ENCODE assay signal across 8 cellular contexts in the genomic region with DNA sequence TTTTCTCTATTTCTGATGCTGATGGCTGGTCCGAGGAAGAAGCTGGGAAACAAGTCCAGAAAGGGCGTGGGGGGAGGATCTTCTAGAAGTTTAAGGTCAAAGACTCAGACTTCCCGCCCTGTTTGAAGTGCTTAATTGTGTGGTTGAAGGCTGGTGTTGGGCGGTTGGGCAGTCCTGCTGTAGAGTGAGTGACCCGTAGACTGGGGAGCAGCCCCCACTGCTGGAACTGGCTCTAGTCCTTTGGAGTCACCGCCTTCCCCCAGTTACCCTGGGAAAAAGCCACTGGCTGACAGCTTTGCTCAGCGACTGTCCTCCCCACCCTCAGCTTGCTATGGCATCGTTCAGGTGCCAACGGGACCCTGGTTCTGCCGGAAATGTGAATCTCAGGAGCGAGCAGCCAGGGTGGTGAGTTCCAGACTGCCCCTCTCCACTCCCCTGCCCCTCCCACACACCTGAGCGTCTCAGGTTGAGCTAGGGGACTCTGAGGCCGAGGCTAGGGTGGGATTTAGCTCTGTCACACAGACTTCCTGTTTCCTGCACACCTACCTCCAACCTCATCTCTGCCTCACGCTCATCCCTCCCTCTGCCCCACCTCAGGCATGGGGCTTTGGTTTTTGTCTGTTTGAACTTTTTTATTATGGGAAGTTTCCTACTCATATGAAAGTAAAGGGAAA. TPM values are rescaled to one million over a fixed set of nuclear protein-coding genes. Genes with fewer than 3 reads are reported as not detected.
DNase-seq lines count a peak whose midpoint lies in the region; ATAC-seq and TF ChIP-seq lines count a peak whose summit lies in the region.

No MANE protein-coding gene starts in this region.

- no peaks in the 10 kb centered on the region for H3K27me3 Mint-ChIP-seq in activated T-cell treated with anti-CD3 and anti-CD28 coated beads, Interleukin-2, amount 50 U/mL, for 72 hours (ENCODE audit: low read depth)

- no peak for TF ChIP-seq CTCF in right atrium auricular region (IDR thresholded peaks at IDR 0.05)

- peak overlapping the region; percentile 72 to 86 (median 72) for H3K9ac ChIP-seq in skeletal muscle tissue (ENCODE audit: low read depth in 1 of 3, low read length in 3 of 3)

- ATAC-seq in activated T-cell treated with anti-CD3 and anti-CD28 coated beads, Interleukin-2, amount 50 U/mL, for 72 hours (replicated peaks in 1 of 2) = no peak
- ATAC-seq in HG02588 (IDR thresholded peaks at IDR 0.05; ENCODE audit: unreplicated experiment) = no peak
- no peak for ATAC-seq in GM21447 (IDR thresholded peaks at IDR 0.05; ENCODE audit: unreplicated experiment)

- H3K27me3 ChIP-seq in right atrium auricular region = no peaks in the 10 kb centered on the region
- no peaks in the 10 kb centered on the region for H3K27me3 ChIP-seq in skeletal muscle tissue (ENCODE audit: control insufficient read depth in 3 of 3, insufficient read depth in 3 of 3, low read length in 3 of 3)

- peaks cover 53% of the 10 kb centered on the region for H3K4me1 Mint-ChIP-seq in activated T-cell treated with anti-CD3 and anti-CD28 coated beads, Interleukin-2, amount 50 U/mL, for 72 hours (ENCODE audit: low read depth)

- DNase-seq in stimulated activated CD4-positive, alpha-beta T cell treated with anti-CD3 and anti-CD28 coated beads, Interleukin-15, amount 100 ng/mL, for 24 hours = peak; percentile 62
- no peak for DNase-seq in stimulated activated CD4-positive, alpha-beta T cell treated with anti-CD3 and anti-CD28 coated beads, Interleukin-1b, Interleukin-23, amount 100 ng/mL, for 48 hours
- peak; percentile 28 to 36 for DNase-seq in activated T-cell treated with anti-CD3 and anti-CD28 coated beads, Interleukin-2, amount 50 U/mL, for 72 hours
- DNase-seq in right atrium auricular region (ENCODE audit: low spot score) = no peak
- no peak for DNase-seq in ureter (ENCODE audit: low spot score)

- peak overlapping the region; percentile 71 to 93 for H3K4me3 ChIP-seq in right atrium auricular region
- peak overlapping the region; percentile 76 to 83 (median 76) for H3K4me3 ChIP-seq in skeletal muscle tissue (ENCODE audit: low read length in 3 of 3)

- peak overlapping the region; percentile 84 for H3K27ac Mint-ChIP-seq in activated T-cell treated with anti-CD3 and anti-CD28 coated beads, Interleukin-2, amount 50 U/mL, for 72 hours

- H3K4me1 ChIP-seq in right atrium auricular region (peaks cover 0 to 59% of the 10 kb centered on the region in 2 donors), skeletal muscle tissue (ENCODE audit: control insufficient read depth in 3 of 3, insufficient read depth in 3 of 3, low read length in 3 of 3) (peaks cover 56 to 77% (median 59%) of the 10 kb centered on the region in 3 donors)

- no peaks in the 10 kb centered on the region for H3K9me3 Mint-ChIP-seq in activated T-cell treated with anti-CD3 and anti-CD28 coated beads, Interleukin-2, amount 50 U/mL, for 72 hours

- H3K9me3 ChIP-seq in right atrium auricular region = no peaks in the 10 kb centered on the region
- H3K9me3 ChIP-seq in skeletal muscle tissue (ENCODE audit: control insufficient read depth in 3 of 3, low read length in 3 of 3) = no peaks in the 10 kb centered on the region

- peaks cover 19 to 32% of the 10 kb centered on the region in 2 donors for H3K36me3 Mint-ChIP-seq in activated T-cell treated with anti-CD3 and anti-CD28 coated beads, Interleukin-2, amount 50 U/mL, for 72 hours (ENCODE audit: insufficient read depth in 2 of 2)

- H3K27ac ChIP-seq in right atrium auricular region (peak overlapping the region; percentile 93 to 95), skeletal muscle tissue (ENCODE audit: low read depth, low read length) (peak overlapping the region; percentile 98)

- peaks cover 28% of the 10 kb centered on the region for H3K36me3 ChIP-seq in right atrium auricular region
- peaks cover 20 to 23% (median 20%) of the 10 kb centered on the region in 3 donors for H3K36me3 ChIP-seq in skeletal muscle tissue (ENCODE audit: control insufficient read depth in 3 of 3, insufficient read depth in 3 of 3, low read length in 3 of 3)

- H3K4me3 Mint-ChIP-seq in activated T-cell treated with anti-CD3 and anti-CD28 coated beads, Interleukin-2, amount 50 U/mL, for 72 hours = peak overlapping the region; percentile 92 to 95

RNA-seq across cellular contexts. Expression of a gene that starts 1.7 kb away (rescaled TPM):
- 100 to 1,000 TPM; 251 to 263 TPM for total RNA-seq in activated T-cell treated with anti-CD3 and anti-CD28 coated beads, Interleukin-2, amount 50 U/mL, for 72 hours
- 10 to 100 TPM; 38.6 to 71.6 TPM for total RNA-seq in right atrium auricular region
- 16.2 TPM for total RNA-seq in skeletal muscle tissue
- 209 TPM for total RNA-seq in ureter

RNA-seq across cellular contexts. Expression of a gene that starts 23.4 kb away (rescaled TPM):
- 10 to 100 TPM; 25.5 to 27.8 TPM for total RNA-seq in activated T-cell treated with anti-CD3 and anti-CD28 coated beads, Interleukin-2, amount 50 U/mL, for 72 hours
- 10 to 100 TPM; 17.2 to 20.0 TPM for total RNA-seq in right atrium auricular region
- 3.1 TPM for total RNA-seq in skeletal muscle tissue
- total RNA-seq in ureter = 60.1 TPM

RNA-seq across cellular contexts. Expression of a gene that starts 32.0 kb away (rescaled TPM):
- total RNA-seq in activated T-cell treated with anti-CD3 and anti-CD28 coated beads, Interleukin-2, amount 50 U/mL, for 72 hours = 10 to 100 TPM; 30.3 to 37.4 TPM
- 1 to 10 TPM in 1 of 2 donors, under 1 TPM in 1; 0.70 to 3.1 TPM for total RNA-seq in right atrium auricular region
- 0.52 TPM for total RNA-seq in skeletal muscle tissue
- 3.4 TPM for total RNA-seq in ureter

RNA-seq across cellular contexts. Expression of a gene that starts 41.4 kb away (rescaled TPM):
- total RNA-seq in activated T-cell treated with anti-CD3 and anti-CD28 coated beads, Interleukin-2, amount 50 U/mL, for 72 hours = 1 to 10 TPM; 2.7 to 7.7 TPM
- 10 to 100 TPM in 1 of 2 donors, 1 to 10 TPM in 1; 5.9 to 12.1 TPM for total RNA-seq in right atrium auricular region
- total RNA-seq in skeletal muscle tissue = 3.1 TPM
- total RNA-seq in ureter = 54.5 TPM

RNA-seq across cellular contexts. Expression of a gene that starts 45.8 kb away (rescaled TPM):
- total RNA-seq in activated T-cell treated with anti-CD3 and anti-CD28 coated beads, Interleukin-2, amount 50 U/mL, for 72 hours = 100 to 1,000 TPM; 182 to 190 TPM
- 100 to 1,000 TPM; 185 to 200 TPM for total RNA-seq in right atrium auricular region
- 156 TPM for total RNA-seq in skeletal muscle tissue
- total RNA-seq in ureter = 156 TPM

Comparison
In these comparisons a context has a peak if more than half of its experiments do, and no peak if none do; other contexts are left out.
1. DNase-seq: peak in stimulated activated CD4-positive, alpha-beta T cell treated with anti-CD3 and anti-CD28 coated beads, Interleukin-15, amount 100 ng/mL, for 24 hours (single experiment) and activated T-cell treated with anti-CD3 and anti-CD28 coated beads, Interleukin-2, amount 50 U/mL, for 72 hours (2 of 2); none in stimulated activated CD4-positive, alpha-beta T cell treated with anti-CD3 and anti-CD28 coated beads, Interleukin-1b, Interleukin-23, amount 100 ng/mL, for 48 hours (single experiment), right atrium auricular region (single experiment) and ureter (single experiment).